ENCODE assay signal across 13 cellular contexts in the genomic region with DNA sequence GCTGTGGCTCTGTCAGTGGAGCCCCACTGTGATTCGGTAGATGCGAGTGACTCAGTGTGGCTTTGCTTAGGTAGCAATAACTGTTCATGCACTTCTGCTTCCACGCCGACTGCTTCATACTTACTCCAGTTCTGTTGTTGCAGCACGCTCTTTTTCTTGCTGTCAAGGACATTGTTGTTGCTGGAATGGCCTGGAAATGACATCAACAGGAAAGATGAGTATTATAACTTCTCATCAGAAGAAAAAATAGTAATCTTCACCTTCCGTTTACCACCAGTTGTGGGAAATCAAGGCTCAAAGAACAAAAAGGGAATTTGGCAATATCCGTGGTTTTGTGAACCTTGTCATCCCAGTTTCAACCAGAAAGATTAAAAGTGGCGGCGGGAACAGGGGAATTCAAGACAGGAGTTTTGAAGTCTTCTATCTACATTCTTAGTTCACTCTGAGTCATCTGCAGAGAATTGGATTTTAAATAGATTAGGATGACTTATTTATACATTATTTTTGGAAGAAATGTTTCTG. TPM values are rescaled to one million over a fixed set of nuclear protein-coding genes. Genes with fewer than 3 reads are reported as not detected.
DNase-seq lines count a peak whose midpoint lies in the region; ATAC-seq and TF ChIP-seq lines count a peak whose summit lies in the region.
"Had no signal": no experiment of that assay in that cellular context is flagged by ENCODE, and none has a peak within 500 bp of the region (broad histone marks: within the 10 kb centered on the region; RNA-seq: fewer than 3 reads in every experiment).

No MANE protein-coding gene starts in this region.

- H3K4me1 Mint-ChIP-seq in activated CD4-positive, alpha-beta T cell treated with anti-CD3 and anti-CD28 coated beads, Interleukin-2, amount 10 ng/mL, durations not matched to agents 24 days and 14 days, result peaks cover 12% of the 10 kb centered on the region

- no peaks in the 10 kb centered on the region for H3K9me3 Mint-ChIP-seq in activated CD4-positive, alpha-beta T cell treated with anti-CD3 and anti-CD28 coated beads, Interleukin-2, amount 10 ng/mL, durations not matched to agents 24 days and 14 days
- H3K9me3 Mint-ChIP-seq: activated naive CD4-positive, alpha-beta T cell treated with anti-CD3 and anti-CD28 coated beads, Interleukin-2, amount 50 U/mL, for 24 hours had no signal

- intact Hi-C loops in activated CD4-positive, alpha-beta T cell treated with anti-CD3 and anti-CD28 coated beads, Interleukin-2, amount 10 ng/mL, durations not matched to agents 24 days and 14 days (cut with micrococcal nuclease), result no loop called here

- no peak for ATAC-seq in GM21717 (IDR thresholded peaks at IDR 0.05; ENCODE audit: unreplicated experiment)

- peaks cover 31% of the 10 kb centered on the region for H3K4me1 ChIP-seq in SJSA1 (replicated peaks)
- H3K4me1 ChIP-seq in skeletal muscle tissue (ENCODE audit: control insufficient read depth in 3 of 3, insufficient read depth in 3 of 3, low read length in 3 of 3), result peaks cover 0 to 4% (median 3%) of the 10 kb centered on the region in 3 donors

- no peaks in the 10 kb centered on the region for H3K27me3 ChIP-seq in SJSA1 (replicated peaks)
- no peaks in the 10 kb centered on the region for H3K27me3 ChIP-seq in skeletal muscle tissue (ENCODE audit: control insufficient read depth in 3 of 3, insufficient read depth in 3 of 3, low read length in 3 of 3)

- H3K36me3 ChIP-seq in SJSA1, result no peaks in the 10 kb centered on the region
- no peaks in the 10 kb centered on the region for H3K36me3 ChIP-seq in skeletal muscle tissue (ENCODE audit: control insufficient read depth in 3 of 3, insufficient read depth in 3 of 3, low read length in 3 of 3)

- no peak for TF ChIP-seq CTCF in fibroblast of pulmonary artery (IDR thresholded peaks at IDR 0.05; ENCODE audit: low read length, missing control alignments)

- no peaks in the 10 kb centered on the region for H3K36me3 Mint-ChIP-seq in activated CD4-positive, alpha-beta T cell treated with anti-CD3 and anti-CD28 coated beads, Interleukin-2, amount 10 ng/mL, durations not matched to agents 24 days and 14 days (ENCODE audit: low read depth)
- H3K36me3 Mint-ChIP-seq: activated naive CD4-positive, alpha-beta T cell treated with anti-CD3 and anti-CD28 coated beads, Interleukin-2, amount 50 U/mL, for 24 hours had no signal

- H3K27ac ChIP-seq in SJSA1 (peak overlapping the region; percentile 74), skeletal muscle tissue (ENCODE audit: low read depth, low read length) (peak overlapping the region; percentile 43)

- peak overlapping the region; percentile 65 for H3K27ac Mint-ChIP-seq in activated CD4-positive, alpha-beta T cell treated with anti-CD3 and anti-CD28 coated beads, Interleukin-2, amount 10 ng/mL, durations not matched to agents 24 days and 14 days
- H3K27ac Mint-ChIP-seq: activated naive CD4-positive, alpha-beta T cell treated with anti-CD3 and anti-CD28 coated beads, Interleukin-2, amount 50 U/mL, for 24 hours had no signal

- H3K4me3 Mint-ChIP-seq in activated CD4-positive, alpha-beta T cell treated with anti-CD3 and anti-CD28 coated beads, Interleukin-2, amount 10 ng/mL, durations not matched to agents 24 days and 14 days, result no peak overlapping the region
- H3K4me3 Mint-ChIP-seq: activated naive CD4-positive, alpha-beta T cell treated with anti-CD3 and anti-CD28 coated beads, Interleukin-2, amount 50 U/mL, for 24 hours had no signal

- H3K4me3 ChIP-seq in SJSA1 (no peak overlapping the region), fibroblast of pulmonary artery (replicated peaks; ENCODE audit: low read depth, low read length) (no peak overlapping the region), skeletal muscle tissue (ENCODE audit: low read length in 3 of 3) (no peak overlapping the region)

- no peaks in the 10 kb centered on the region for H3K27me3 Mint-ChIP-seq in activated CD4-positive, alpha-beta T cell treated with anti-CD3 and anti-CD28 coated beads, Interleukin-2, amount 10 ng/mL, durations not matched to agents 24 days and 14 days
- H3K27me3 Mint-ChIP-seq: activated naive CD4-positive, alpha-beta T cell treated with anti-CD3 and anti-CD28 coated beads, Interleukin-2, amount 50 U/mL, for 24 hours had no signal

- no peak for DNase-seq in activated CD4-positive, alpha-beta T cell treated with anti-CD3 and anti-CD28 coated beads, Interleukin-2, amount 10 ng/mL, durations not matched to agents 24 days and 14 days
- no peak for DNase-seq in activated CD4-positive, alpha-beta T cell treated with anti-CD3 and anti-CD28 coated beads for 1 hour
- DNase-seq in SJSA1 (ENCODE audit: low read depth in 1 of 2, low spot score in 2 of 2) (peak; percentile 58 to 64), fibroblast of pulmonary artery (ENCODE audit: low read depth) (peak; percentile 96), NCI-H2196 treated with DMSO at 0.1 percent for 48 hours (lab: John Stamatoyannopoulos, UW; ENCODE audit: unreplicated experiment) (no peak), NCI-H446 (lab: John Stamatoyannopoulos, UW) (no peak)
- DNase-seq: foreskin melanocyte, NCI-H2227 treated with DMSO at 0.1 percent for 48 hours had no signal

- H3K9ac ChIP-seq in skeletal muscle tissue (ENCODE audit: low read depth in 1 of 3, low read length in 3 of 3), result no peak overlapping the region

- H3K9me3 ChIP-seq in SJSA1 (replicated peaks) (no peaks in the 10 kb centered on the region), skeletal muscle tissue (ENCODE audit: control insufficient read depth in 3 of 3, low read length in 3 of 3) (no peaks in the 10 kb centered on the region)

RNA-seq across cellular contexts. Expression of a gene that starts 8.3 kb away (rescaled TPM):
- total RNA-seq in activated CD4-positive, alpha-beta T cell treated with anti-CD3 and anti-CD28 coated beads, Interleukin-2, amount 10 ng/mL, durations not matched to agents 24 days and 14 days, result not detected in 2 replicates
- total RNA-seq in SJSA1 (2014; rRNA removed; shearing (Covaris generic)), result not detected in 2 replicates
- not detected for total RNA-seq in skeletal muscle tissue
- total RNA-seq: myocyte; T-helper 2 cell treated with Interferon-gamma antibody and Interleukin-4, amounts not matched to agents 100 ng/mL and 5 ng/mL, for 36 hours had no signal

RNA-seq across cellular contexts. Expression of a gene that starts 16.9 kb away (rescaled TPM):
- not detected in 2 replicates for total RNA-seq in activated CD4-positive, alpha-beta T cell treated with anti-CD3 and anti-CD28 coated beads, Interleukin-2, amount 10 ng/mL, durations not matched to agents 24 days and 14 days
- total RNA-seq in SJSA1 (2014; rRNA removed; shearing (Covaris generic)), result not detected in 2 replicates
- total RNA-seq in skeletal muscle tissue, result not detected
- total RNA-seq: myocyte; T-helper 2 cell treated with Interferon-gamma antibody and Interleukin-4, amounts not matched to agents 100 ng/mL and 5 ng/mL, for 36 hours had no signal

RNA-seq across cellular contexts. Expression of a gene that starts 45.8 kb away (rescaled TPM):
- total RNA-seq in activated CD4-positive, alpha-beta T cell treated with anti-CD3 and anti-CD28 coated beads, Interleukin-2, amount 10 ng/mL, durations not matched to agents 24 days and 14 days, result 69.5 and 71.6 TPM in 2 replicates
- total RNA-seq in SJSA1 (2014; rRNA removed; shearing (Covaris generic)), result 99.4 and 112 TPM in 2 replicates
- total RNA-seq in skeletal muscle tissue, result 65.8 TPM

Comparison
In these comparisons a context has a peak if more than half of its experiments do, and no peak if none do; other contexts are left out.
1. DNase-seq: peak in SJSA1 (2 of 2) and fibroblast of pulmonary artery (single experiment); none in activated CD4-positive, alpha-beta T cell treated with anti-CD3 and anti-CD28 coated beads, Interleukin-2, amount 10 ng/mL, durations not matched to agents 24 days and 14 days (single experiment), activated CD4-positive, alpha-beta T cell treated with anti-CD3 and anti-CD28 coated beads for 1 hour (single experiment), NCI-H2196 treated with DMSO at 0.1 percent for 48 hours (single experiment) and NCI-H446 (0 of 2).